ENCODE assay signal across 22 cellular contexts in the genomic region with DNA sequence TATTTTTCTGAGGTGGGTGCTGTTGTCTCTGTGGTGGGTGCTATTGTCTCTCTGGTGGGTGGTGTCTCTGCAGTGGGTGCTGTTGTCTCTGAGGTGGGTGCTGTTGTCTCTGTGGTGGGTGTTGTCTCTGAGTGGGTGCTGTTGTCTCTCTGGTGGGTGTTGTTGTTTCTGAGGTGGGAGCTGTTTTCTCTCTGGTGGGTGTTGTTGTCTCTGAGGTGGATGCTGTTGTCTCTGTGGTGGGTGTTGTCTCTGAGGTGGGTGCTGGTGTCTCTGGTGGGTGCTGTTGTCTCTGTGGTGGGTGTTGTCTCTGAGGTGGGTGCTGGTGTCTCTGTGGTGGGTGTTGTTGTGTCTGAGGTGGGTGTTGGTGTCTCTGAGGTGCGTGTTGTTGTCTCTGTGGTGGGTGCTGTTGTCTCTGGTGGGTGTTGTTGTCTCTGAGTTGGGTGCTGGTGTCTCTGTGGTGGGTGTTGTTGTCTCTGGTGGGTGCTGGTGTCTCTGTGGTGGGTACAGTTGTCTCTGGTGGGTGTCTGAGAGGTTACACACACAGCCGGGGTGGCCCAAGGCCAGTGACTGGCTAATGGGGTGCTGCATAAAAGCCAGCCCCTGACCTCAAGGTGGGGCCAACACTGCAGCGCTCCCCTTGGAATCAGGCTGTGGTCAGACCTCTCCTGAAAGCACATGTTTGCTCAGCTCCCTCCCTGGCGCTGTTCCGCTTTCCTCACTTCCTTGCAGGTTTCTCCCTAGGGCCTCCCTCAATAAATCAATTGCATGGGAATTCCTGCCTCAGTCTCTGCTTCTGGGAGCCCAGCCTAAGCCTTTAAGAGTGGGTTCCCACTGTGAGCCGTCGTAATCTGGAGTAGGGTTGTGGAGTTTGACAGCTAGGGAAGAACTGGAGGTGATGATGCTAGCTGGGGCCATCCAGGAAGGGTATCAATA. TPM values are rescaled to one million over a fixed set of nuclear protein-coding genes. Genes with fewer than 3 reads are reported as not detected.
DNase-seq lines count a peak whose midpoint lies in the region; ATAC-seq, FAIRE-seq and TF ChIP-seq lines count a peak whose summit lies in the region.
"Had no signal": no experiment of that assay in that cellular context is flagged by ENCODE, and none has a peak within 500 bp of the region (broad histone marks: within the 10 kb centered on the region; RNA-seq: fewer than 3 reads in every experiment).

No MANE protein-coding gene starts in this region.

- POLR2A ChIA-PET in HEK293 (lab: Yijun Ruan, JAX), result interaction anchor here (0.7 kb wide), 1 partner anchor 31 kb away, joined by 3 read pairs; a partner anchor contains a TSS

- H3K4me1 ChIP-seq in HEK293 (ENCODE audit: control insufficient read depth, insufficient read depth, low read length), result no peaks in the 10 kb centered on the region

- peaks cover 8% of the 10 kb centered on the region for H3K36me3 Mint-ChIP-seq in Calu3 (ENCODE audit: insufficient read depth, unreplicated experiment)
- H3K36me3 Mint-ChIP-seq in neural crest cell (ENCODE audit: low read depth), result peaks cover 3% of the 10 kb centered on the region

- DNase-seq in Calu3 (no peak), bronchial epithelial cell (ENCODE audit: low read depth) (no peak), neural crest cell (ENCODE audit: low read depth, low spot score) (no peak), NCI-H2029 (lab: John Stamatoyannopoulos, UW) (no peak), NCI-H510A treated with DMSO at 0.1 percent for 48 hours (lab: John Stamatoyannopoulos, UW) (no peak), GM03348 (ENCODE audit: low spot score) (no peak)
- DNase-seq: CD8-positive, alpha-beta memory T cell; DND-41; NCI-H1092 treated with DMSO at 0.1 percent for 48 hours; NCI-H146; NCI-H2081; NCI-H446 treated with DMSO at 0.1 percent for 48 hours; NCI-H748 treated with DMSO at 0.1 percent for 48 hours; PC-3; RPMI8226; SIG-M5 had no signal

- CTCF ChIA-PET in Calu3 (lab: Charles Lee), result interaction anchor here (0.6 to 1.1 kb wide), 2 partner anchors 209 to 230 kb away, joined by 3 read pairs; no protein-coding TSS in a partner anchor
- CTCF ChIA-PET in HEK293 (lab: Yijun Ruan, JAX), result interaction anchor here (0.6 to 6.1 kb wide), 11 partner anchors 13 to 811 kb away, joined by 3 to 131 read pairs (median 4); no protein-coding TSS in a partner anchor

- TF ChIP-seq CTCF in Calu3 (IDR thresholded peaks at IDR 0.05; ENCODE audit: unreplicated experiment), result no peak
- TF ChIP-seq CTCF in HEK293 (tag by site-specific recombination; IDR thresholded peaks at IDR 0.05), result no peak
- TF ChIP-seq CTCF in bronchial epithelial cell (IDR thresholded peaks at IDR 0.05; ENCODE audit: insufficient read depth, low read length, severe bottlenecking), result no peak
- TF ChIP-seq CTCF in neural crest cell (conservative IDR thresholded peaks at IDR 0.05), result no peak

- H3K27ac ChIP-seq in HEK293 (ENCODE audit: extremely low read depth, low read depth, low read length), result no peak overlapping the region
- H3K27ac ChIP-seq: BLaER1 had no signal

- H3K27me3 ChIP-seq in bronchial epithelial cell (ENCODE audit: control insufficient read depth, insufficient read depth, low read length), result no peaks in the 10 kb centered on the region
- H3K27me3 ChIP-seq: BLaER1 had no signal

- no peaks in the 10 kb centered on the region; a peak in 1 of 3 replicates for H3K36me3 ChIP-seq in HEK293 (ENCODE audit: control insufficient read depth in 2 of 2, insufficient read depth in 1 of 2, low read length in 2 of 2)
- no peaks in the 10 kb centered on the region for H3K36me3 ChIP-seq in bronchial epithelial cell (ENCODE audit: control insufficient read depth, insufficient read depth, low read length)
- H3K36me3 ChIP-seq: BLaER1 had no signal

- H3K27ac Mint-ChIP-seq in Calu3 (ENCODE audit: unreplicated experiment), result peak overlapping the region; percentile 27
- H3K27ac Mint-ChIP-seq in neural crest cell (ENCODE audit: unreplicated experiment), result peak overlapping the region; percentile 59

- no peaks in the 10 kb centered on the region for H3K9me3 Mint-ChIP-seq in Calu3 (ENCODE audit: low read depth, unreplicated experiment)
- no peaks in the 10 kb centered on the region for H3K9me3 Mint-ChIP-seq in neural crest cell
- H3K9me3 Mint-ChIP-seq: CD8-positive, alpha-beta memory T cell had no signal

- no peaks in the 10 kb centered on the region for H3K9me3 ChIP-seq in HEK293 (ENCODE audit: control insufficient read depth, insufficient read depth, low read depth, low read length)

- no peak for ATAC-seq in HG03354 (IDR thresholded peaks at IDR 0.05; ENCODE audit: poor library complexity, severe bottlenecking, unreplicated experiment)
- ATAC-seq: HCT116, PC-3, SK-N-SH treated with all-trans-retinoic acid at 6 μM for 48 hours had no signal

- H3K4me3 ChIP-seq in HEK293 (ENCODE audit: low read depth, low read length) (no peak overlapping the region), bronchial epithelial cell (ENCODE audit: low read depth, low read length) (no peak overlapping the region)
- H3K4me3 ChIP-seq: BLaER1 had no signal

- peak; percentile 72 for FAIRE-seq in bronchial epithelial cell (lab: Jason Lieb, UNC)
- FAIRE-seq: D721Med had no signal

- H3K4me3 Mint-ChIP-seq in Calu3 (ENCODE audit: low read depth, unreplicated experiment) (no peak overlapping the region), neural crest cell (no peak overlapping the region)
- H3K4me3 Mint-ChIP-seq: CD8-positive, alpha-beta memory T cell had no signal

- H3K4me1 Mint-ChIP-seq in Calu3 (ENCODE audit: low read depth, unreplicated experiment) (peaks cover 9% of the 10 kb centered on the region), neural crest cell (peaks cover 5% of the 10 kb centered on the region)

- no peaks in the 10 kb centered on the region for H3K27me3 Mint-ChIP-seq in Calu3 (ENCODE audit: unreplicated experiment)
- H3K27me3 Mint-ChIP-seq in neural crest cell (ENCODE audit: low read depth), result no peaks in the 10 kb centered on the region

- intact Hi-C loops in Calu3 (cut with micrococcal nuclease; ENCODE audit: unreplicated experiment), result no loop called here

- BruUV-seq in Calu3 (replicated peaks; lab: Mats Ljungman, UMichigan), result no TSS peak

TF ChIP-seq in HEK293, 187 proteins besides CTCF, POLR2A, EP300 and RAD21 (continues in another document):
- TF ChIP-seq EGR2 (tag by site-specific recombination; IDR thresholded peaks at IDR 0.05; ENCODE audit: low read depth), result peak; percentile 86
- TF ChIP-seq TRIM28 (IDR thresholded peaks at IDR 0.05; ENCODE audit: borderline replicate concordance, low read length), result no peak
- TF ChIP-seq REPIN1 (tag by site-specific recombination; IDR thresholded peaks at IDR 0.05; ENCODE audit: low read depth), result no peak
- TF ChIP-seq, protein P1, sequence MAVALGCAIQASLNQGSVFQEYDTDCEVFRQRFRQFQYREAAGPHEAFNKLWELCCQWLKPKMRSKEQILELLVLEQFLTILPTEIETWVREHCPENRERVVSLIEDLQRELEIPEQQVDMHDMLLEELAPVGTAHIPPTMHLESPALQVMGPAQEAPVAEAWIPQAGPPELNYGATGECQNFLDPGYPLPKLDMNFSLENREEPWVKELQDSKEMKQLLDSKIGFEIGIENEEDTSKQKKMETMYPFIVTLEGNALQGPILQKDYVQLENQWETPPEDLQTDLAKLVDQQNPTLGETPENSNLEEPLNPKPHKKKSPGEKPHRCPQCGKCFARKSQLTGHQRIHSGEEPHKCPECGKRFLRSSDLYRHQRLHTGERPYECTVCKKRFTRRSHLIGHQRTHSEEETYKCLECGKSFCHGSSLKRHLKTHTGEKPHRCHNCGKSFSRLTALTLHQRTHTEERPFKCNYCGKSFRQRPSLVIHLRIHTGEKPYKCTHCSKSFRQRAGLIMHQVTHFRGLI (tag by site-specific recombination; IDR thresholded peaks at IDR 0.05), result no peak
- peak; percentile 58 for TF ChIP-seq ZFHX2 (tag by site-specific recombination; conservative IDR thresholded peaks at IDR 0.05)
- TF ChIP-seq ZNF791 (tag by site-specific recombination; IDR thresholded peaks at IDR 0.05), result no peak
- no peak for TF ChIP-seq HOXD13 (CRISPR knock-in tag; IDR thresholded peaks at IDR 0.05; ENCODE audit: borderline replicate concordance)
- no peak for TF ChIP-seq ZNF777 (tag by site-specific recombination; IDR thresholded peaks at IDR 0.05; ENCODE audit: borderline replicate concordance)
- TF ChIP-seq ZIC2 (tag by site-specific recombination; IDR thresholded peaks at IDR 0.05), result peak; percentile 78
- TF ChIP-seq, protein P2, sequence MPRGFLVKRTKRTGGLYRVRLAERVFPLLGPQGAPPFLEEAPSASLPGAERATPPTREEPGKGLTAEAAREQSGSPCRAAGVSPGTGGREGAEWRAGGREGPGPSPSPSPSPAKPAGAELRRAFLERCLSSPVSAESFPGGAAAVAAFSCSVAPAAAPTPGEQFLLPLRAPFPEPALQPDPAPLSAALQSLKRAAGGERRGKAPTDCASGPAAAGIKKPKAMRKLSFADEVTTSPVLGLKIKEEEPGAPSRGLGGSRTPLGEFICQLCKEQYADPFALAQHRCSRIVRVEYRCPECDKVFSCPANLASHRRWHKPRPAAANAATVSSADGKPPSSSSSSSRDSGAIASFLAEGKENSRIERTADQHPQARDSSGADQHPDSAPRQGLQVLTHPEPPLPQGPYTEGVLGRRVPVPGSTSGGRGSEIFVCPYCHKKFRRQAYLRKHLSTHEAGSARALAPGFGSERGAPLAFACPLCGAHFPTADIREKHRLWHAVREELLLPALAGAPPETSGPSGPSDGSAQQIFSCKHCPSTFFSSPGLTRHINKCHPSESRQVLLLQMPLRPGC (tag by site-specific recombination; IDR thresholded peaks at IDR 0.05), result no peak
- no peak for TF ChIP-seq ZNF239 (tag by site-specific recombination; IDR thresholded peaks at IDR 0.05)
- TF ChIP-seq, protein P3, sequence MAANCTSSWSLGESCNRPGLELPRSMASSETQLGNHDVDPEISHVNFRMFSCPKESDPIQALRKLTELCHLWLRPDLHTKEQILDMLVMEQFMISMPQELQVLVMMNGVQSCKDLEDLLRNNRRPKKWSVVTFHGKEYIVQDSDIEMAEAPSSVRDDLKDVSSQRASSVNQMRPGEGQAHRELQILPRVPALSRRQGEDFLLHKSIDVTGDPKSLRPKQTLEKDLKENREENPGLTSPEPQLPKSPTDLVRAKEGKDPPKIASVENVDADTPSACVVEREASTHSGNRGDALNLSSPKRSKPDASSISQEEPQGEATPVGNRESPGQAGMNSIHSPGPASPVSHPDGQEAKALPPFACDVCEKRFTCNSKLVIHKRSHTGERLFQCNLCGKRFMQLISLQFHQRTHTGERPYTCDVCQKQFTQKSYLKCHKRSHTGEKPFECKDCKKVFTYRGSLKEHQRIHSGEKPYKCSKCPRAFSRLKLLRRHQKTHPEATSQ (tag by site-specific recombination; IDR thresholded peaks at IDR 0.05), result no peak
- no peak for TF ChIP-seq ZNF10 (tag by site-specific recombination; IDR thresholded peaks at IDR 0.05)

RNA-seq across cellular contexts. Expression of a gene that starts 31.0 kb away (rescaled TPM):
- total RNA-seq in Calu3 (2022), result 179 and 192 TPM in 2 replicates
- 225 and 250 TPM in 2 replicates for total RNA-seq in bronchial epithelial cell
- 65.0 and 66.5 TPM in 2 replicates for total RNA-seq in neural crest cell

RNA-seq across cellular contexts. Expression of a gene that starts 52.0 kb away (rescaled TPM):
- total RNA-seq in Calu3 (2022) (23.7 and 24.5 TPM in 2 replicates), bronchial epithelial cell (3.4 and 3.7 TPM in 2 replicates), neural crest cell (18.5 and 18.9 TPM in 2 replicates)

RNA-seq across cellular contexts. Expression of a gene that starts 58.9 kb away (rescaled TPM):
- total RNA-seq in Calu3 (2022) (25.4 and 27.0 TPM in 2 replicates), bronchial epithelial cell (8.4 and 9.2 TPM in 2 replicates), neural crest cell (33.5 and 36.5 TPM in 2 replicates)
